ENCODE assay signal across 13 cellular contexts in genomic region chr14:103526247-103526913, GRCh38. TPM values are rescaled to one million over a fixed set of nuclear protein-coding genes. Genes with fewer than 3 reads are reported as not detected.
DNase-seq lines count a peak whose midpoint lies in the region; ATAC-seq, FAIRE-seq and TF ChIP-seq lines count a peak whose summit lies in the region.
"Had no signal": no experiment of that assay in that cellular context is flagged by ENCODE, and none has a peak within 500 bp of the region (broad histone marks: within the 10 kb centered on the region; RNA-seq: fewer than 3 reads in every experiment).

No MANE protein-coding gene starts in this region.

- no peak for TF ChIP-seq POLR2A in GM12878 (IDR thresholded peaks at IDR 0.05; ENCODE audit: low read depth, low read length)
- no peak for TF ChIP-seq POLR2A in vagina (IDR thresholded peaks at IDR 0.05)

- H3K27ac ChIP-seq in GM12878 (ENCODE audit: control insufficient read depth, insufficient read depth) (no peak overlapping the region), liver (ENCODE audit: low read depth in 1 of 2, low read length in 2 of 2) (no peak overlapping the region), vagina (peak overlapping the region; percentile 90)

- H3K27me3 ChIP-seq in GM12878 (replicated peaks in 1 of 2; ENCODE audit: control insufficient read depth in 2 of 2, insufficient read depth in 2 of 2, low read length in 1 of 2) = peaks cover 2% of the 10 kb centered on the region in 2 experiments; a peak in 2 of 4 replicates
- H3K27me3 ChIP-seq in liver (ENCODE audit: control insufficient read depth in 4 of 4, insufficient read depth in 4 of 4, low read length in 3 of 4) = no peaks in the 10 kb centered on the region
- no peaks in the 10 kb centered on the region for H3K27me3 ChIP-seq in vagina
- H3K27me3 ChIP-seq: tibial artery had no signal

- SMC1A ChIA-PET in GM12878 (lab: Charles Lee; ENCODE audit: uncharacterized antibody, unreplicated experiment) = interaction anchor here (0.6 to 2.6 kb wide), 2 partner anchors 8 to 344 kb away, joined by 3 to 11 read pairs; no protein-coding TSS in a partner anchor

- ATAC-seq in stimulated activated naive CD8-positive, alpha-beta T cell treated with anti-CD3 and anti-CD28 coated beads, Interleukin-15, amount 100 ng/mL, for 72 hours = no peak
- ATAC-seq in stimulated activated naive CD8-positive, alpha-beta T cell treated with anti-CD3 and anti-CD28 coated beads, Interleukin-15, Interleukin-2, amounts not matched to agents 100 U/mL and 50 U/mL, for 24 hours = no peak
- no peak for ATAC-seq in GM12878
- ATAC-seq in GM18498 (IDR thresholded peaks at IDR 0.05; ENCODE audit: unreplicated experiment) = no peak

- H3K79me2 ChIP-seq in GM12878 (ENCODE audit: control insufficient read depth, insufficient read depth, low read length) = peaks cover 28% of the 10 kb centered on the region

- H3K9me3 Mint-ChIP-seq in stimulated activated naive CD8-positive, alpha-beta T cell treated with anti-CD3 and anti-CD28 coated beads, Interleukin-15, amount 100 ng/mL, for 72 hours = no peaks in the 10 kb centered on the region

- no peak overlapping the region for H2AFZ ChIP-seq in GM12878 (ENCODE audit: control insufficient read depth, low read depth, low read length)

- no TSS peak for BruUV-seq in GM12878 (replicated peaks; lab: Mats Ljungman, UMichigan)

- H3K4me1 Mint-ChIP-seq in stimulated activated naive CD8-positive, alpha-beta T cell treated with anti-CD3 and anti-CD28 coated beads, Interleukin-15, amount 100 ng/mL, for 72 hours = peaks cover 41% of the 10 kb centered on the region

- H3K9me3 ChIP-seq in GM12878 (replicated peaks; ENCODE audit: control insufficient read depth, insufficient read depth, low read length) (no peaks in the 10 kb centered on the region; the same call in 2 of the 3 replicates), liver (ENCODE audit: control insufficient read depth in 4 of 4, low read length in 3 of 4) (no peaks in the 10 kb centered on the region), vagina (no peaks in the 10 kb centered on the region)
- H3K9me3 ChIP-seq: tibial artery had no signal

- no peak overlapping the region for H3K9ac ChIP-seq in GM12878 (ENCODE audit: control insufficient read depth, insufficient read depth, low read length)
- no peak overlapping the region for H3K9ac ChIP-seq in liver (ENCODE audit: low read depth in 1 of 2, low read length in 2 of 2)

- H3K4me1 ChIP-seq in GM12878 (ENCODE audit: control insufficient read depth, insufficient read depth, low read length) (peaks cover 29% of the 10 kb centered on the region), liver (ENCODE audit: control insufficient read depth in 4 of 4, insufficient read depth in 4 of 4, low read length in 3 of 4) (peaks cover 29 to 78% (median 46%) of the 10 kb centered on the region in 4 donors), vagina (peaks cover 65% of the 10 kb centered on the region)

- TF ChIP-seq CTCF in GM12878 (IDR thresholded peaks at IDR 0.05 in 2 of 3, conservative IDR thresholded peaks at IDR 0.05 in 1 of 3; ENCODE audit: control insufficient read depth in 2 of 3, extremely low read depth in 1 of 3, insufficient read depth in 1 of 3, low read depth in 3 of 3, low read length in 3 of 3) (no peak), liver (IDR thresholded peaks at IDR 0.05; ENCODE audit: low read depth, low read length, missing input control) (no peak), vagina (IDR thresholded peaks at IDR 0.05) (no peak)

- in situ Hi-C loops in GM12878 (cut with MboI) = no loop called here

- no peak for DNase-seq in stimulated activated naive CD8-positive, alpha-beta T cell treated with anti-CD3 and anti-CD28 coated beads, Interleukin-15, amount 100 ng/mL, for 72 hours
- DNase-seq in stimulated activated naive CD8-positive, alpha-beta T cell treated with anti-CD3 and anti-CD28 coated beads, Interleukin-15, Interleukin-2, amounts not matched to agents 100 U/mL and 50 U/mL, for 24 hours = no peak
- DNase-seq in GM12878 (ENCODE audit: low read depth, low spot score) = no peak
- DNase-seq in vagina (ENCODE audit: extremely low spot score in 2 of 2) = no peak
- no peak for DNase-seq in DMS53 (lab: John Stamatoyannopoulos, UW)
- no peak for DNase-seq in epidermal melanocyte (ENCODE audit: insufficient read length, low spot score)
- DNase-seq: activated naive CD4-positive, alpha-beta T cell treated with Interleukin-2 at 50 U/mL for 16 hours; NCI-H1436; NCI-H69; tibial artery had no signal

- POLR2A ChIA-PET in GM12878 (lab: Charles Lee) = no interaction called here

- H3K4me2 ChIP-seq in GM12878 (ENCODE audit: control insufficient read depth, insufficient read depth) = peak overlapping the region; percentile 91; the same call in 1 of the 2 replicates

- H3K27me3 Mint-ChIP-seq in stimulated activated naive CD8-positive, alpha-beta T cell treated with anti-CD3 and anti-CD28 coated beads, Interleukin-15, amount 100 ng/mL, for 72 hours = peaks cover 18% of the 10 kb centered on the region

- no peaks in the 10 kb centered on the region for H4K20me1 ChIP-seq in GM12878 (ENCODE audit: control insufficient read depth, insufficient read depth)

- TF ChIP-seq RAD21 in GM12878 (IDR thresholded peaks at IDR 0.05; ENCODE audit: insufficient read depth, low read depth, low read length) (no peak), liver (IDR thresholded peaks at IDR 0.05) (no peak)

- H3K4me3 ChIP-seq in GM12878 (no peak overlapping the region), liver (ENCODE audit: low read depth in 1 of 3, low read length in 3 of 3) (no peak overlapping the region), vagina (no peak overlapping the region)
- H3K4me3 ChIP-seq: lung, tibial artery had no signal

- no peak for TF ChIP-seq EP300 in GM12878 (IDR thresholded peaks at IDR 0.05; ENCODE audit: borderline replicate concordance in 1 of 2, control insufficient read depth in 1 of 2, low read depth in 2 of 2, low read length in 2 of 2)

- 59% methylated on average over 8 of the region's 8 CpGs for WGBS in GM12878 (ENCODE audit: insufficient coverage, insufficient replicate concordance, low lambda C conversion rate, missing lambda C conversion rate)
- WGBS in liver = 55% methylated on average over 8 of the region's 8 CpGs

- no peak overlapping the region for H3K4me3 Mint-ChIP-seq in stimulated activated naive CD8-positive, alpha-beta T cell treated with anti-CD3 and anti-CD28 coated beads, Interleukin-15, amount 100 ng/mL, for 72 hours

- no peaks in the 10 kb centered on the region for H3K36me3 ChIP-seq in GM12878 (ENCODE audit: control insufficient read depth in 2 of 2, insufficient read depth in 2 of 2, low read length in 1 of 2)
- no peaks in the 10 kb centered on the region for H3K36me3 ChIP-seq in liver (ENCODE audit: control insufficient read depth in 4 of 4, insufficient read depth in 3 of 4, low read depth in 1 of 4, low read length in 3 of 4)
- no peaks in the 10 kb centered on the region for H3K36me3 ChIP-seq in vagina

- FAIRE-seq in GM12878 (lab: Jason Lieb, UNC) = no peak

- intact Hi-C loops in GM12878 (cut with micrococcal nuclease; ENCODE audit: unreplicated experiment) (no loop called here), vagina (cut with DNase I) (no loop called here)

- H3K27ac Mint-ChIP-seq in stimulated activated naive CD8-positive, alpha-beta T cell treated with anti-CD3 and anti-CD28 coated beads, Interleukin-15, amount 100 ng/mL, for 72 hours = peak overlapping the region; percentile 55 to 61

- CTCF ChIA-PET in GM12878 (lab: Yijun Ruan, JAX) = interaction anchor here (5.3 kb wide), 1 partner anchor 7 kb away, joined by 39 read pairs; no protein-coding TSS in a partner anchor

- RAD21 ChIA-PET in GM12878 (lab: Charles Lee; ENCODE audit: unreplicated experiment) = interaction anchor here (1.7 kb wide), 1 partner anchor 20 kb away, joined by 9 read pairs; no protein-coding TSS in a partner anchor

RNA-seq across cellular contexts. Expression of gene TRMT61A, which starts 2.6 kb away (rescaled TPM):
- 23.5 and 27.2 TPM in 2 replicates for total RNA-seq in GM12878 (2013; cell fraction: nucleolus; rRNA removed)
- 13.5 and 18.2 TPM in 2 replicates for total RNA-seq in GM12878 (2014; rRNA removed)
- 3.7 and 4.7 TPM in 2 replicates for total RNA-seq in GM12878 (2014; rRNA removed; fragmentation: Illumina TruSeq; extraction: Trizol)
- 15.6 and 17.9 TPM in 2 replicates for total RNA-seq in GM12878 (2021)
- 2.0 TPM for polyA plus RNA-seq in GM12878 (2011; ENCODE audit: low read depth)
- polyA plus RNA-seq in GM12878 (2011; rRNA removed) = 2.4 and 5.1 TPM in 2 replicates
- polyA plus RNA-seq in GM12878 (2011; cell fraction: cytosol; rRNA removed) = 9.0 and 16.6 TPM in 2 replicates
- polyA plus RNA-seq in GM12878 (2011; cell fraction: nucleus; rRNA removed) = 49.7 and 52.9 TPM in 2 replicates
- polyA plus RNA-seq in GM12878 (2012) = 5.6 and 7.1 TPM in 2 replicates
- 0.46 and 1.4 TPM in 2 replicates for polyA plus RNA-seq in GM12878 (2014; fragmentation: Illumina TruSeq; extraction: Trizol)
- polyA plus RNA-seq in GM12878 (2014; fragmentation: Nextera tagmentation; extraction: Ambion mirVana) = under 1 TPM; 0.11 to 0.38 TPM
- polyA plus RNA-seq in GM12878 (2014; rRNA removed) = 17.6 and 20.4 TPM in 2 replicates
- 10 to 100 TPM; 19.8 to 21.9 TPM for polyA plus RNA-seq in GM12878 (2016; fragmentation: Nextera tagmentation; extraction: Ambion mirVana)
- 3.9 and 9.5 TPM in 2 replicates for polyA minus RNA-seq in GM12878 (2011; rRNA and poly(A)+ RNA removed)
- 4.0 and 4.1 TPM in 2 replicates for polyA minus RNA-seq in GM12878 (2011; cell fraction: cytosol; rRNA and poly(A)+ RNA removed)
- 15.0 and 25.7 TPM in 2 replicates for polyA minus RNA-seq in GM12878 (2011; cell fraction: nucleus; rRNA and poly(A)+ RNA removed)
- 1 to 10 TPM; 5.1 to 7.9 TPM for total RNA-seq in liver
- 1 to 10 TPM; 4.1 to 8.0 TPM for polyA plus RNA-seq in liver
- total RNA-seq in vagina = 17.7 TPM

RNA-seq across cellular contexts. Expression of gene CKB, which starts 3.8 kb away (rescaled TPM):
- total RNA-seq in GM12878 (2013; cell fraction: nucleolus; rRNA removed) = 5.2 and 8.1 TPM in 2 replicates
- total RNA-seq in GM12878 (2014; rRNA removed) (2.0 and 5.2 TPM in 2 replicates), GM12878 (2014; rRNA removed; fragmentation: Illumina TruSeq; extraction: Trizol) (0.37 and 0.40 TPM in 2 replicates), GM12878 (2021) (3.6 and 5.5 TPM in 2 replicates), liver (10 to 100 TPM in 1 of 2 donors, 1 to 10 TPM in 1; 9.0 to 26.6 TPM), vagina (179 TPM)
- 4.6 TPM for polyA plus RNA-seq in GM12878 (2011; ENCODE audit: low read depth)
- polyA plus RNA-seq in GM12878 (2011; rRNA removed) (4.9 and 6.1 TPM in 2 replicates), GM12878 (2014; fragmentation: Illumina TruSeq; extraction: Trizol) (0.46 TPM in 1 of 2 replicates, not detected in the other), GM12878 (2014; fragmentation: Nextera tagmentation; extraction: Ambion mirVana) (under 1 TPM; 0.48 to 0.90 TPM), GM12878 (2014; rRNA removed) (2.8 and 9.0 TPM in 2 replicates), GM12878 (2016; fragmentation: Nextera tagmentation; extraction: Ambion mirVana) (1 to 10 TPM; 2.6 to 3.3 TPM), liver (10 to 100 TPM; 14.3 to 32.9 TPM)
- 8.2 and 14.3 TPM in 2 replicates for polyA plus RNA-seq in GM12878 (2011; cell fraction: cytosol; rRNA removed)
- polyA plus RNA-seq in GM12878 (2011; cell fraction: nucleus; rRNA removed) = 21.1 and 21.6 TPM in 2 replicates
- polyA plus RNA-seq in GM12878 (2012) = 8.6 and 8.9 TPM in 2 replicates
- polyA minus RNA-seq in GM12878 (2011; rRNA and poly(A)+ RNA removed) = 2.3 and 12.2 TPM in 2 replicates
- polyA minus RNA-seq in GM12878 (2011; cell fraction: cytosol; rRNA and poly(A)+ RNA removed) = 5.2 and 7.7 TPM in 2 replicates
- polyA minus RNA-seq in GM12878 (2011; cell fraction: nucleus; rRNA and poly(A)+ RNA removed) = 1.7 and 4.3 TPM in 2 replicates

RNA-seq across cellular contexts. Expression of gene BAG5, which starts 36.1 kb away (rescaled TPM):
- 22.8 and 25.0 TPM in 2 replicates for total RNA-seq in GM12878 (2013; cell fraction: nucleolus; rRNA removed)
- total RNA-seq in GM12878 (2014; rRNA removed) (17.5 and 18.5 TPM in 2 replicates), GM12878 (2014; rRNA removed; fragmentation: Illumina TruSeq; extraction: Trizol) (22.9 and 23.8 TPM in 2 replicates), GM12878 (2021) (21.4 and 22.7 TPM in 2 replicates), liver (10 to 100 TPM; 12.0 to 12.5 TPM), vagina (21.6 TPM)
- 12.5 TPM for polyA plus RNA-seq in GM12878 (2011; ENCODE audit: low read depth)
- polyA plus RNA-seq in GM12878 (2011; rRNA removed) (10.2 and 14.2 TPM in 2 replicates), GM12878 (2014; fragmentation: Illumina TruSeq; extraction: Trizol) (25.9 and 33.9 TPM in 2 replicates), GM12878 (2014; fragmentation: Nextera tagmentation; extraction: Ambion mirVana) (10 to 100 TPM in 1 of 2 experiments, 1 to 10 TPM in 1; 9.9 to 10.9 TPM), GM12878 (2014; rRNA removed) (13.1 and 13.5 TPM in 2 replicates), GM12878 (2016; fragmentation: Nextera tagmentation; extraction: Ambion mirVana) (10 to 100 TPM; 25.7 to 30.5 TPM), liver (1 to 10 TPM; 5.4 to 5.6 TPM)
- 6.2 and 8.1 TPM in 2 replicates for polyA plus RNA-seq in GM12878 (2011; cell fraction: cytosol; rRNA removed)
- polyA plus RNA-seq in GM12878 (2011; cell fraction: nucleus; rRNA removed) = 7.8 and 10.2 TPM in 2 replicates
- 12.0 and 13.3 TPM in 2 replicates for polyA plus RNA-seq in GM12878 (2012)
- polyA minus RNA-seq in GM12878 (2011; rRNA and poly(A)+ RNA removed) = 9.0 and 10.8 TPM in 2 replicates
- 6.1 and 6.8 TPM in 2 replicates for polyA minus RNA-seq in GM12878 (2011; cell fraction: cytosol; rRNA and poly(A)+ RNA removed)
- 4.8 and 8.7 TPM in 2 replicates for polyA minus RNA-seq in GM12878 (2011; cell fraction: nucleus; rRNA and poly(A)+ RNA removed)

RNA-seq across cellular contexts. Expression of gene COA8, which starts 36.4 kb away (rescaled TPM):
- 21.6 and 28.1 TPM in 2 replicates for total RNA-seq in GM12878 (2013; cell fraction: nucleolus; rRNA removed)
- 23.7 and 37.3 TPM in 2 replicates for total RNA-seq in GM12878 (2014; rRNA removed)
- 22.7 and 24.2 TPM in 2 replicates for total RNA-seq in GM12878 (2014; rRNA removed; fragmentation: Illumina TruSeq; extraction: Trizol)
- total RNA-seq in GM12878 (2021) = 29.0 and 34.7 TPM in 2 replicates
- polyA plus RNA-seq in GM12878 (2011; ENCODE audit: low read depth) = 11.5 TPM
- polyA plus RNA-seq in GM12878 (2011; rRNA removed) = 20.5 and 29.0 TPM in 2 replicates
- polyA plus RNA-seq in GM12878 (2011; cell fraction: cytosol; rRNA removed) = 15.1 and 16.3 TPM in 2 replicates
- 7.8 and 9.0 TPM in 2 replicates for polyA plus RNA-seq in GM12878 (2011; cell fraction: nucleus; rRNA removed)
- polyA plus RNA-seq in GM12878 (2012) = 34.8 and 40.5 TPM in 2 replicates
- polyA plus RNA-seq in GM12878 (2014; fragmentation: Illumina TruSeq; extraction: Trizol) = 27.4 and 30.6 TPM in 2 replicates
- 10 to 100 TPM in 1 of 2 experiments, 1 to 10 TPM in 1; 6.1 to 11.3 TPM for polyA plus RNA-seq in GM12878 (2014; fragmentation: Nextera tagmentation; extraction: Ambion mirVana)
- polyA plus RNA-seq in GM12878 (2014; rRNA removed) = 32.8 and 33.7 TPM in 2 replicates
- polyA plus RNA-seq in GM12878 (2016; fragmentation: Nextera tagmentation; extraction: Ambion mirVana) = 10 to 100 TPM; 67.6 to 69.5 TPM
- polyA minus RNA-seq in GM12878 (2011; rRNA and poly(A)+ RNA removed) = 5.6 and 7.1 TPM in 2 replicates
- polyA minus RNA-seq in GM12878 (2011; cell fraction: cytosol; rRNA and poly(A)+ RNA removed) = 2.7 and 3.8 TPM in 2 replicates
- polyA minus RNA-seq in GM12878 (2011; cell fraction: nucleus; rRNA and poly(A)+ RNA removed) = 8.0 and 13.8 TPM in 2 replicates
- total RNA-seq in liver = 10 to 100 TPM in 1 of 2 donors, 1 to 10 TPM in 1; 8.3 to 10.3 TPM
- polyA plus RNA-seq in liver = 10 to 100 TPM; 23.8 to 35.5 TPM
- total RNA-seq in vagina = 17.2 TPM
